27 cellular contexts compared by ENCODE assay signal in genomic region chr11:72379384-72380131, GRCh38. TPM values are rescaled to one million over a fixed set of nuclear protein-coding genes. Genes with fewer than 3 reads are reported as not detected.
A peak's percentile ranks its signal among the peaks of the same experiment; 100 is the strongest.
DNase-seq lines count a peak whose midpoint lies in the region; ATAC-seq and TF ChIP-seq lines count a peak whose summit lies in the region.
"Had no signal": no experiment of that assay in that cellular context is flagged by ENCODE, and none has a peak within 500 bp of the region (broad histone marks: within the 10 kb centered on the region; RNA-seq: fewer than 3 reads in every experiment).

No MANE protein-coding gene starts in this region.

- H3K27ac Mint-ChIP-seq in WTC11, result no peak overlapping the region
- H3K27ac Mint-ChIP-seq: dendritic cell treated with granulocyte-macrophage colony-stimulating factor and Interleukin-4, amounts not matched to agents 40 ng/mL and 50 ng/mL, for 4 days; endodermal cell; natural killer cell treated with Interleukin-12 subunit alpha and Interleukin-12 subunit beta and Interleukin-15 and Interleukin-18, amount 100 ng/mL, for 72 hours; T-helper 1 cell treated with Interleukin-12 subunit alpha and Interleukin-12 subunit beta and Interleukin-4 antibody, amounts not matched to agents 30 μg/mL and 1 μg/mL, for 36 hours had no signal

- H3K4me3 Mint-ChIP-seq in WTC11, result no peak overlapping the region
- H3K4me3 Mint-ChIP-seq: dendritic cell treated with granulocyte-macrophage colony-stimulating factor and Interleukin-4, amounts not matched to agents 40 ng/mL and 50 ng/mL, for 4 days; endodermal cell; natural killer cell treated with Interleukin-12 subunit alpha and Interleukin-12 subunit beta and Interleukin-15 and Interleukin-18, amount 100 ng/mL, for 72 hours; T-helper 1 cell treated with Interleukin-12 subunit alpha and Interleukin-12 subunit beta and Interleukin-4 antibody, amounts not matched to agents 30 μg/mL and 1 μg/mL, for 36 hours had no signal

- H3K27me3 Mint-ChIP-seq in WTC11 (ENCODE audit: low read depth), result no peaks in the 10 kb centered on the region
- H3K27me3 Mint-ChIP-seq: dendritic cell treated with granulocyte-macrophage colony-stimulating factor and Interleukin-4, amounts not matched to agents 40 ng/mL and 50 ng/mL, for 4 days; natural killer cell treated with Interleukin-12 subunit alpha and Interleukin-12 subunit beta and Interleukin-15 and Interleukin-18, amount 100 ng/mL, for 72 hours had no signal

- no peak overlapping the region for H2AFZ ChIP-seq in osteoblast (ENCODE audit: low read length)

- CTCF ChIA-PET in WTC11 (lab: Charles Lee), result interaction anchor here (1.0 kb wide), 1 partner anchor 51 kb away, joined by 3 read pairs; no protein-coding TSS in a partner anchor

- TF ChIP-seq CTCF in osteoblast (IDR thresholded peaks at IDR 0.05; ENCODE audit: extremely low read depth, low read depth, low read length), result no peak
- TF ChIP-seq CTCF in thoracic aorta (IDR thresholded peaks at IDR 0.05), result no peak
- TF ChIP-seq CTCF in WTC11 (IDR thresholded peaks at IDR 0.05), result no peak

- H3K4me1 ChIP-seq in osteoblast (ENCODE audit: insufficient read depth, low read length) (peaks cover 9% of the 10 kb centered on the region), thoracic aorta (ENCODE audit: control insufficient read depth in 1 of 2, low read depth in 2 of 2) (peaks cover 0 to 29% of the 10 kb centered on the region in 2 donors)
- H3K4me1 ChIP-seq: testis had no signal

- peak overlapping the region; percentile 21 for H3K4me2 ChIP-seq in osteoblast (ENCODE audit: insufficient read depth, low read length)

- no peaks in the 10 kb centered on the region for H3K36me3 ChIP-seq in osteoblast (ENCODE audit: insufficient read depth, low read length)
- no peaks in the 10 kb centered on the region for H3K36me3 ChIP-seq in thoracic aorta

- no peaks in the 10 kb centered on the region for H3K27me3 ChIP-seq in osteoblast (ENCODE audit: insufficient read depth, low read length)
- no peaks in the 10 kb centered on the region for H3K27me3 ChIP-seq in thoracic aorta (replicated peaks; ENCODE audit: insufficient read depth)
- H3K27me3 ChIP-seq: BLaER1 treated with 17β-estradiol and CSF1 and Interleukin-3, amounts not matched to agents 10 nM and 100 nM; heart right ventricle; testis had no signal

- peaks cover 19% of the 10 kb centered on the region for H3K36me3 Mint-ChIP-seq in WTC11

- no peak overlapping the region for H3K27ac ChIP-seq in osteoblast (ENCODE audit: low read depth, low read length)
- H3K27ac ChIP-seq in thoracic aorta, result peak overlapping the region; percentile 1 to 51
- H3K27ac ChIP-seq: BLaER1 treated with 17β-estradiol and CSF1 and Interleukin-3, amounts not matched to agents 10 nM and 100 nM; SK-N-MC; testis had no signal

- POLR2A ChIA-PET in WTC11 (lab: Charles Lee), result no interaction called here

- ATAC-seq in thoracic aorta (ENCODE audit: insufficient number of reproducible peaks, low FRiP score, low read depth) (no peak), WTC11 (no peak)
- ATAC-seq: activated CD4-positive, CD25-positive, alpha-beta regulatory T cell treated with anti-CD3 and anti-CD28 coated beads, Interleukin-2, amount 50 U/mL, for 24 hours; natural killer cell treated with Interleukin-12 subunit alpha and Interleukin-12 subunit beta and Interleukin-15 and Interleukin-18, amount 100 ng/mL, for 72 hours had no signal

- peaks cover 12% of the 10 kb centered on the region for H4K20me1 ChIP-seq in osteoblast (ENCODE audit: insufficient read depth, low read length)

- H3K9me3 ChIP-seq in osteoblast (ENCODE audit: low read depth, low read length), result no peaks in the 10 kb centered on the region
- no peaks in the 10 kb centered on the region for H3K9me3 ChIP-seq in thoracic aorta
- H3K9me3 ChIP-seq: testis had no signal

- peak; percentile 83 for DNase-seq in LHCN-M2 (ENCODE audit: low read depth)
- peak; percentile 13 for DNase-seq in dermis blood vessel endothelial cell
- DNase-seq in osteoblast (ENCODE audit: insufficient read length, low spot score, missing footprints), result peak; percentile 74
- no peak for DNase-seq in thoracic aorta (ENCODE audit: low spot score)
- DNase-seq in SW 1271 (lab: John Stamatoyannopoulos, UW), result no peak
- DNase-seq in WTC11 (ENCODE audit: low spot score), result no peak
- DNase-seq in NCI-H510A (lab: John Stamatoyannopoulos, UW), result no peak
- DNase-seq: activated CD4-positive, alpha-beta T cell treated with anti-CD3 and anti-CD28 coated beads, Interleukin-2, amount 50 U/mL, for 4 hours; activated naive CD4-positive, alpha-beta T cell; endodermal cell; KBM-7; kidney; MM.1S; NCI-H1105 treated with DMSO at 0.1 percent for 48 hours; NCI-H187 treated with DMSO at 0.1 percent for 48 hours; NCI-H524 treated with DMSO at 0.1 percent for 48 hours; NK-92 treated with Interleukin-12 subunit alpha and Interleukin-12 subunit beta, amount 100 ng/mL, for 24 hours; stimulated activated naive CD4-positive, alpha-beta T cell treated with Interleukin-2 at 50 U/mL for 16 hours had no signal

- H3K4me3 ChIP-seq in osteoblast (ENCODE audit: insufficient read depth, low read length) (no peak overlapping the region), thoracic aorta (no peak overlapping the region)
- H3K4me3 ChIP-seq: BLaER1 treated with 17β-estradiol and CSF1 and Interleukin-3, amounts not matched to agents 10 nM and 100 nM; heart right ventricle; lung; SK-N-MC; testis had no signal

- no peaks in the 10 kb centered on the region; the same call in 1 of the 2 replicates for H3K4me1 Mint-ChIP-seq in WTC11
- H3K4me1 Mint-ChIP-seq: endodermal cell had no signal

- H3K79me2 ChIP-seq in osteoblast (ENCODE audit: insufficient read depth, low read length), result peaks cover 11% of the 10 kb centered on the region

- H3K9me3 Mint-ChIP-seq in WTC11, result peaks cover 22% of the 10 kb centered on the region

TF ChIP-seq in WTC11, 78 proteins besides CTCF, POLR2A, EP300 and RAD21:
- TF ChIP-seq ZNF121 (CRISPR knock-in tag; IDR thresholded peaks at IDR 0.05) (no peak), ZNF281 (CRISPR knock-in tag; IDR thresholded peaks at IDR 0.05) (no peak)

RNA-seq across cellular contexts. Expression of gene CLPB, which starts 54.8 kb away (rescaled TPM):
- total RNA-seq in LHCN-M2 (2014; rRNA removed) (37.5 and 38.7 TPM in 2 replicates), dermis blood vessel endothelial cell (54.1 and 66.7 TPM in 2 replicates), osteoblast (18.9 and 20.3 TPM in 2 replicates), thoracic aorta (10 to 100 TPM; 18.6 to 22.3 TPM), WTC11 (2021) (24.9 to 28.3 TPM (median 26.8 TPM) in 3 replicates)
- 17.0 TPM for polyA plus RNA-seq in LHCN-M2 (2012)

Comparison
In these comparisons a context has a peak if more than half of its experiments do, and no peak if none do; other contexts are left out.
1. DNase-seq: peak in LHCN-M2 (single experiment), dermis blood vessel endothelial cell (single experiment) and osteoblast (single experiment); none in thoracic aorta (single experiment), SW 1271 (0 of 2), WTC11 (single experiment) and NCI-H510A (single experiment).